In genomic region chr3:139020868-139021234, GRCh38 we compare ENCODE assay signal across 2 cellular contexts.
TF ChIP-seq lines count a peak whose summit lies in the region.

TSS of gene PRR23B (minus strand) at chr3:139020926. CDS start at chr3:139020661, 265 bp downstream.

TF ChIP-seq in SK-N-SH, 30 proteins besides CTCF, POLR2A, EP300 and RAD21 (continued from another document):
- TF ChIP-seq ZBTB33 (IDR thresholded peaks at IDR 0.05; ENCODE audit: borderline replicate concordance, low read depth) (no peak), CHD2 (IDR thresholded peaks at IDR 0.05; ENCODE audit: low read length, partially characterized antibody) (no peak)

TF ChIP-seq in SK-N-SH treated with all-trans-retinoic acid at 6 μM for 48 hours, 23 proteins besides CTCF, POLR2A, EP300 and RAD21 (continued from another document):
- no peak for TF ChIP-seq PPARA (CRISPR knock-in tag; IDR thresholded peaks at IDR 0.05; ENCODE audit: borderline replicate concordance)
TF ChIP-seq in SK-N-SH treated with all-trans-retinoic acid at 6 μM for 48 hours: peak in this region for 0.
